ENCODE assay signal across 29 cellular contexts in the genomic region with DNA sequence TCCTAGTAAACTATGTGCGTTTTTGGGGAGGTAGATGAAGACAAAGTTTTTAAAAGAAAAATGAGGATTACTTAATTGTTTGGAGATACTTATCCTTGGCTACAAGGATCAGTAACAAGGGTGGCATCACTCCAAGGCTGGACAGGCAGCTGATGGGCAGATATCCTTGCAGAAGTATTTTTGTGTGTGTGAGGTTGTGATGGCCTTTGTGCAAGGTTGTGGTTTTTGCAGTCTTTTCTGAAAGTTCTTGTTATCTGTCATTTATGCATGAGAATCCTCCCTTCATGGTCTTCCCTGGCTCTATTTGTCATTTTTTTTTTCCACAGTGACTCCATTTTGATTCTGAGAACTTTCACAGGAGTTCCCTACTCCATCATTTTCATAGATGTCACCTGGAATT.
DNase-seq lines count a peak whose midpoint lies in the region; ATAC-seq and TF ChIP-seq lines count a peak whose summit lies in the region.
"Had no signal": no experiment of that assay in that cellular context is flagged by ENCODE, and none has a peak within 500 bp of the region (broad histone marks: within the 10 kb centered on the region; RNA-seq: fewer than 3 reads in every experiment).

No MANE protein-coding gene starts in this region.

- ATAC-seq in GM21717 (IDR thresholded peaks at IDR 0.05; ENCODE audit: unreplicated experiment) (peak; percentile 22), GM21528 (IDR thresholded peaks at IDR 0.05; ENCODE audit: low FRiP score, unreplicated experiment) (no peak)
- ATAC-seq: lower lobe of right lung, natural killer cell, sciatic nerve had no signal

- H3K4me2 ChIP-seq in DOHH2 (ENCODE audit: low read length) (peak overlapping the region; percentile 63), MM.1S (ENCODE audit: low read depth, low read length) (no peak overlapping the region)
- H3K4me2 ChIP-seq: hepatocyte had no signal

- H3K9me3 ChIP-seq in DOHH2 (ENCODE audit: control insufficient read depth, insufficient read depth, low read length) (no peaks in the 10 kb centered on the region), MM.1S (replicated peaks; ENCODE audit: insufficient read depth, low read length) (no peaks in the 10 kb centered on the region)
- H3K9me3 ChIP-seq: lower lobe of right lung, prostate gland had no signal

- H3K36me3 ChIP-seq in DOHH2 (ENCODE audit: control insufficient read depth, low read length), result no peaks in the 10 kb centered on the region
- H3K36me3 ChIP-seq in MM.1S (replicated peaks; ENCODE audit: insufficient read depth, low read length), result no peaks in the 10 kb centered on the region
- H3K36me3 ChIP-seq: cardiac muscle cell, lower lobe of right lung, prostate gland, tibial artery had no signal

- peaks cover 38% of the 10 kb centered on the region for H3K4me1 ChIP-seq in DOHH2 (ENCODE audit: control insufficient read depth, low read length)
- peaks cover 23% of the 10 kb centered on the region for H3K4me1 ChIP-seq in MM.1S (ENCODE audit: low read length)
- H3K4me1 ChIP-seq: lower lobe of right lung, prostate gland, tibial artery had no signal

- TF ChIP-seq CTCF in DOHH2 (IDR thresholded peaks at IDR 0.05; ENCODE audit: low read depth, low read length, poor library complexity, severe bottlenecking), result no peak
- no peak for TF ChIP-seq CTCF in MM.1S (IDR thresholded peaks at IDR 0.05; ENCODE audit: low read length)
- no peak for TF ChIP-seq CTCF in foreskin fibroblast (IDR thresholded peaks at IDR 0.05; ENCODE audit: low read depth, low read length)

- H3K9ac ChIP-seq in MM.1S (ENCODE audit: low read length), result no peak overlapping the region

- H3K4me3 ChIP-seq in DOHH2 (ENCODE audit: low read length), result peak overlapping the region; percentile 35
- no peak overlapping the region for H3K4me3 ChIP-seq in MM.1S (ENCODE audit: low read length)
- H3K4me3 ChIP-seq in foreskin fibroblast (ENCODE audit: low read depth in 1 of 2, low read length in 2 of 2), result no peak overlapping the region
- H3K4me3 ChIP-seq: cardiac muscle cell, hepatocyte, lower lobe of right lung, prostate gland, tibial artery had no signal

- H3K79me2 ChIP-seq in DOHH2 (ENCODE audit: control insufficient read depth, low read length) (no peaks in the 10 kb centered on the region), MM.1S (ENCODE audit: low read length) (no peaks in the 10 kb centered on the region)
- H3K79me2 ChIP-seq: hepatocyte had no signal

- no peak overlapping the region for H2AFZ ChIP-seq in MM.1S (ENCODE audit: low read length)
- H2AFZ ChIP-seq: hepatocyte had no signal

- peak overlapping the region; percentile 94 for H3K27ac ChIP-seq in DOHH2 (ENCODE audit: low read depth, low read length)
- H3K27ac ChIP-seq in MM.1S (ENCODE audit: low read length), result peak overlapping the region; percentile 25; the same call in 1 of the 2 replicates
- H3K27ac ChIP-seq: cardiac muscle cell, hepatocyte, lower lobe of right lung, prostate gland, tibial artery had no signal

- H4K20me1 ChIP-seq in DOHH2 (ENCODE audit: control insufficient read depth, insufficient read depth, low read depth, low read length) (no peaks in the 10 kb centered on the region), MM.1S (ENCODE audit: insufficient read depth, low read length) (no peaks in the 10 kb centered on the region)

- DNase-seq in MM.1S (no peak), amniotic epithelial cell (ENCODE audit: low read depth) (peak; percentile 57), foreskin fibroblast (no peak), activated T-cell treated with anti-CD3 and anti-CD28 coated beads for 4 hours (no peak)
- no peak for DNase-seq in effector CD4-positive, alpha-beta T cell
- DNase-seq: activated CD4-positive, alpha-beta T cell treated with anti-CD3 and anti-CD28 coated beads for 48 hours; activated effector memory CD4-positive, alpha-beta T cell treated with anti-CD3 and anti-CD28 coated beads, Interleukin-2, amount 50 U/mL, for 16 hours; AML-193; aorta; CD8-positive, alpha-beta memory T cell; EL; lower lobe of right lung; natural killer cell; NCI-H1048; NCI-H1694 treated with DMSO at 0.1 percent for 48 hours; NCI-H446 treated with DMSO at 0.1 percent for 48 hours; NCI-H774; occipital lobe; stimulated activated CD4-positive, alpha-beta T cell treated with anti-CD3 and anti-CD28 coated beads, Interleukin-12 subunit alpha, Interleukin-12 subunit beta, amount 100 ng/mL, for 4 hours; stimulated activated CD4-positive, alpha-beta T cell treated with anti-CD3 and anti-CD28 coated beads, Interleukin-2, amount 100 ng/mL, for 48 hours; T-helper 2 cell; tibial artery had no signal

- H3K9me2 ChIP-seq in DOHH2 (replicated peaks; ENCODE audit: control insufficient read depth, low read length) (no peaks in the 10 kb centered on the region), MM.1S (replicated peaks; ENCODE audit: insufficient read depth, low read length) (no peaks in the 10 kb centered on the region)

- H3K27me3 ChIP-seq in DOHH2 (ENCODE audit: control insufficient read depth, low read length) (no peaks in the 10 kb centered on the region), MM.1S (replicated peaks; ENCODE audit: insufficient read depth, low read length) (no peaks in the 10 kb centered on the region)
- H3K27me3 ChIP-seq: cardiac muscle cell, hepatocyte, tibial artery had no signal

- peaks cover 10% of the 10 kb centered on the region for H3F3A ChIP-seq in DOHH2 (ENCODE audit: control insufficient read depth, insufficient read depth)
- H3F3A ChIP-seq in MM.1S (ENCODE audit: insufficient read depth, low read length), result no peaks in the 10 kb centered on the region
